9 cellular contexts compared by ENCODE assay signal in the genomic region with DNA sequence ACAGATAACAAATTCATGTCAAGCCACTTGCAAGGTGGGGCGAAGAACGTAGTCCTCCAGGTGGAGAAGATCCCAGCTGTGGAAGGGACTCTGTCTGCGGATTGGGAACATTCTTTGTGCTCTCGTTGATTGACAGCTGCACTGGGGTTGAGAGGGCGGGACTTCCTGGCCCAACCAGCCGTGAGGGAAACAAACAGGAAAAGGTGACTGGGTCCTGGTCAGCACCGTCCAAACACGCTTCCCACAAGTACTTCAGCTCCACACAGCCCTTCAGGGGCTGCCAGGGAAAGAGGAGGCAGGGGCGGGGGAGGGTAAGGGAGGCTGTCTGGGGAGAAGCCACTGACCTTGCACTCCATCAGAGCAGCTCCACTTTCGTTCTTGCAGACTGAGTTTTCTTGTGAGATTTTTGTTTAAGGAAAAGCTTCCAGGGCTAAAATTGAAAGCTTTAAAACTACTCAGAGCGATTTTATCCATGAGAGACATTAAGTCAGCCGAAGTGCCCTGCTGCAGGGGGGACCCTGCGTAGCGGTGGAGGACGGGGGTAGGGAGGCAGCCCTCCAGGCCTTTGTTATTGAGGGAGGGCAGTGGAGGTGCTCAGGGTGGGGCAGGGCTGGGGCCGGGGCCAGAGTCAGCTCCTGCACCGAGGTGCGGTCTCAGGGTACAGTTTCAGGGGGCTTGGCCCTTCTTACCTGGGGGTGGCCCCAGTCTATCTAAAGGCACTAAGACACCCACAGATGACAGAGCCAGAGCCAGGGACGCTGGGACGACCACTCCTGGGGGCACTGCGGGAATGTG. TPM values are rescaled to one million over a fixed set of nuclear protein-coding genes. Genes with fewer than 3 reads are reported as not detected.
A peak's percentile ranks its signal among the peaks of the same experiment; 100 is the strongest.
DNase-seq lines count a peak whose midpoint lies in the region; ATAC-seq, FAIRE-seq and TF ChIP-seq lines count a peak whose summit lies in the region.
"Had no signal": no experiment of that assay in that cellular context is flagged by ENCODE, and none has a peak within 500 bp of the region (broad histone marks: within the 10 kb centered on the region; RNA-seq: fewer than 3 reads in every experiment).

No MANE protein-coding gene starts in this region.

- CTCF ChIA-PET in HepG2 (lab: Yijun Ruan, JAX; ENCODE audit: low intra/inter-chr PET ratio, low total read pairs) = no interaction called here

- H3K4me2 ChIP-seq in Karpas-422 (ENCODE audit: low read depth, low read length, poor library complexity, severe bottlenecking) (peak overlapping the region; percentile 47), HepG2 (ENCODE audit: low read depth, low read length) (peak overlapping the region; percentile 37; the same call in 1 of the 2 replicates)

- peak; percentile 4 for FAIRE-seq in HepG2 (lab: Jason Lieb, UNC)

- no peak for TF ChIP-seq POLR2A in body of pancreas (IDR thresholded peaks at IDR 0.05)
- TF ChIP-seq POLR2A in HepG2 (IDR thresholded peaks at IDR 0.05; ENCODE audit: insufficient read depth in 1 of 2, low read depth in 2 of 2, low read length in 2 of 2) = no peak

- TF ChIP-seq RAD21 in HepG2 (CRISPR knock-in tag; IDR thresholded peaks at IDR 0.05) = no peak

- H3K79me2 ChIP-seq in Karpas-422 (ENCODE audit: low read length) (no peaks in the 10 kb centered on the region), HepG2 (ENCODE audit: insufficient read depth, low read length) (no peaks in the 10 kb centered on the region)

- H3K27me3 ChIP-seq in BE2C (no peaks in the 10 kb centered on the region), Karpas-422 (ENCODE audit: low read length) (peaks cover 2% of the 10 kb centered on the region; the same call in 1 of the 2 replicates), body of pancreas (no peaks in the 10 kb centered on the region), HepG2 (ENCODE audit: control insufficient read depth in 1 of 2, insufficient read depth in 2 of 2, low read length in 2 of 2) (peaks cover 0 to 14% of the 10 kb centered on the region in 2 experiments; a peak in 1 of 5 replicates)

- in situ Hi-C loops in HepG2 (cut with HindIII; ENCODE audit: extremely low pct_ligation_motif_present, low pct_unique_long_range_greater_than_20kb) = no loop called here

- POLR2A ChIA-PET in HepG2 (lab: Yijun Ruan, JAX) = interaction anchor here (1.0 to 1.2 kb wide), 2 partner anchors 16 to 46 kb away, joined by 3 to 4 read pairs; no protein-coding TSS in a partner anchor

- no TSS peak for BruUV-seq in HepG2 (replicated peaks; lab: Mats Ljungman, UMichigan)

- TF ChIP-seq CTCF in BE2C (IDR thresholded peaks at IDR 0.05; ENCODE audit: low read depth, low read length) (no peak), body of pancreas (IDR thresholded peaks at IDR 0.05) (no peak), HepG2 (CRISPR knock-in tag; IDR thresholded peaks at IDR 0.05) (no peak)

- H4K20me1 ChIP-seq in Karpas-422 (ENCODE audit: insufficient read depth, low read depth, low read length) (no peaks in the 10 kb centered on the region), HepG2 (ENCODE audit: insufficient read depth, low read length) (no peaks in the 10 kb centered on the region)

- ATAC-seq in body of pancreas (peak; percentile 88), HepG2 (peak; percentile 69), GM18519 (IDR thresholded peaks at IDR 0.05; ENCODE audit: low FRiP score, unreplicated experiment) (no peak), GM19023 (IDR thresholded peaks at IDR 0.05; ENCODE audit: unreplicated experiment) (no peak)

- intact Hi-C loops in body of pancreas (cut with DNase I) = no loop called here
- intact Hi-C loops in HepG2 (cut with micrococcal nuclease; ENCODE audit: unreplicated experiment) = no loop called here

- H3K9me2 ChIP-seq in Karpas-422 (replicated peaks; ENCODE audit: insufficient read depth, low read length) = no peaks in the 10 kb centered on the region

- no peaks in the 10 kb centered on the region for H3K36me3 ChIP-seq in BE2C
- no peaks in the 10 kb centered on the region for H3K36me3 ChIP-seq in Karpas-422 (ENCODE audit: insufficient read depth, low read length)
- H3K36me3 ChIP-seq in body of pancreas (replicated peaks in 1 of 2; ENCODE audit: insufficient read depth in 1 of 2, low read depth in 2 of 2) = no peaks in the 10 kb centered on the region
- no peaks in the 10 kb centered on the region for H3K36me3 ChIP-seq in HepG2 (replicated peaks in 1 of 2; ENCODE audit: control insufficient read depth in 1 of 2, insufficient read depth in 2 of 2, low read length in 2 of 2)

- no peaks in the 10 kb centered on the region for H3K9me3 ChIP-seq in BE2C
- no peaks in the 10 kb centered on the region for H3K9me3 ChIP-seq in Karpas-422 (ENCODE audit: low read length)
- no peaks in the 10 kb centered on the region for H3K9me3 ChIP-seq in body of pancreas
- H3K9me3 ChIP-seq in HepG2 (ENCODE audit: low read length) = no peaks in the 10 kb centered on the region

- 53 to 60% methylated on average over 17 to 20 of the region's 21 CpGs for WGBS in body of pancreas, 2 donors
- 50% methylated on average over 13 of the region's 21 CpGs for WGBS in HepG2 (ENCODE audit: low lambda C conversion rate)

- DNase-seq in BE2C (peak; percentile 38), Karpas-422 (peak; percentile 62), body of pancreas (peak; percentile 74 to 80 (median 78)), HepG2 (ENCODE audit: low spot score) (peak; percentile 24)
- DNase-seq in activated CD8-positive, alpha-beta memory T cell treated with anti-CD3 and anti-CD28 coated beads, Interleukin-2, amount 50 U/mL, for 4 hours = no peak
- no peak for DNase-seq in activated CD4-positive, alpha-beta T cell treated with anti-CD3 and anti-CD28 coated beads for 48 hours
- DNase-seq: retina had no signal

- H3K4me1 ChIP-seq in BE2C (no peaks in the 10 kb centered on the region), Karpas-422 (ENCODE audit: low read length) (peaks cover 5% of the 10 kb centered on the region), body of pancreas (peaks cover 12% of the 10 kb centered on the region), HepG2 (ENCODE audit: insufficient read depth, low read length) (no peaks in the 10 kb centered on the region)

- H3K9ac ChIP-seq in Karpas-422 (ENCODE audit: low read length) (peak overlapping the region; percentile 20; the same call in 1 of the 2 replicates), HepG2 (ENCODE audit: insufficient read depth, low read depth, low read length) (no peak overlapping the region)

- TF ChIP-seq EP300 in HepG2 (IDR thresholded peaks at IDR 0.05; ENCODE audit: low read depth in 2 of 2, low read length in 2 of 2) (no peak), HepG2 (CRISPR knock-in tag; IDR thresholded peaks at IDR 0.05; ENCODE audit: borderline replicate concordance) (no peak)

- peak overlapping the region; percentile 44; the same call in 1 of the 2 replicates for H2AFZ ChIP-seq in Karpas-422 (ENCODE audit: low read length)
- no peak overlapping the region for H2AFZ ChIP-seq in HepG2 (ENCODE audit: low read length)

- H3K27ac ChIP-seq in Karpas-422 (ENCODE audit: low read length) = no peak overlapping the region
- peak overlapping the region; percentile 43 to 58 (median 51) for H3K27ac ChIP-seq in body of pancreas
- H3K27ac ChIP-seq in HepG2 (ENCODE audit: extremely low read length, insufficient read depth, low read length) = no peak overlapping the region

- H3K4me3 ChIP-seq in BE2C (ENCODE audit: low read depth, low read length) = peak overlapping the region; percentile 13; the same call in 1 of the 2 replicates
- H3K4me3 ChIP-seq in Karpas-422 (ENCODE audit: low read length) = peak overlapping the region; percentile 16; the same call in 1 of the 2 replicates
- no peak overlapping the region for H3K4me3 ChIP-seq in body of pancreas
- H3K4me3 ChIP-seq in HepG2 (replicated peaks in 1 of 3; ENCODE audit: insufficient read depth in 1 of 3, low read depth in 2 of 3, low read length in 3 of 3) = peak overlapping the region in 1 of 3 experiments; percentile 12; a peak in 2 of 6 replicates

TF ChIP-seq in HepG2, 621 proteins besides CTCF, POLR2A, EP300 and RAD21 (continues in another document):
- TF ChIP-seq GABPB1 (CRISPR knock-in tag; IDR thresholded peaks at IDR 0.05) (peak; percentile 79), ZNF530 (CRISPR knock-in tag; IDR thresholded peaks at IDR 0.05; ENCODE audit: low read depth) (no peak)
- TF ChIP-seq, protein P1, sequence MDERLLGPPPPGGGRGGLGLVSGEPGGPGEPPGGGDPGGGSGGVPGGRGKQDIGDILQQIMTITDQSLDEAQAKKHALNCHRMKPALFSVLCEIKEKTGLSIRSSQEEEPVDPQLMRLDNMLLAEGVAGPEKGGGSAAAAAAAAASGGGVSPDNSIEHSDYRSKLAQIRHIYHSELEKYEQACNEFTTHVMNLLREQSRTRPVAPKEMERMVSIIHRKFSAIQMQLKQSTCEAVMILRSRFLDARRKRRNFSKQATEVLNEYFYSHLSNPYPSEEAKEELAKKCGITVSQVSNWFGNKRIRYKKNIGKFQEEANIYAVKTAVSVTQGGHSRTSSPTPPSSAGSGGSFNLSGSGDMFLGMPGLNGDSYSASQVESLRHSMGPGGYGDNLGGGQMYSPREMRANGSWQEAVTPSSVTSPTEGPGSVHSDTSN (CRISPR knock-in tag; IDR thresholded peaks at IDR 0.05) = peak; percentile 86

RNA-seq across cellular contexts. Expression of a gene that starts 21.6 kb away (rescaled TPM):
- polyA plus RNA-seq in BE2C (2012; ENCODE audit: insufficient read depth, insufficient read length, low read depth) = not detected
- total RNA-seq in Karpas-422 (2014; rRNA removed; shearing (Covaris generic); ENCODE audit: low replicate concordance) = 0.04 and 0.15 TPM in 2 replicates
- total RNA-seq in body of pancreas (1 to 10 TPM; 1.3 to 1.6 TPM), HepG2 (2016; rRNA removed; fragmentation: Illumina TruSeq; extraction: Trizol) (not detected in 2 replicates)
- not detected in 2 replicates for total RNA-seq in HepG2 (2016; cell fraction: cytosol; rRNA removed; fragmentation: Illumina TruSeq; extraction: Trizol; ENCODE audit: low read depth)
- total RNA-seq in HepG2 (2016; cell fraction: insoluble cytoplasmic fraction; rRNA removed; fragmentation: Illumina TruSeq; extraction: Trizol) = not detected in 2 replicates
- total RNA-seq in HepG2 (2016; cell fraction: membrane; rRNA removed; fragmentation: Illumina TruSeq; extraction: Trizol) = not detected in 2 replicates
- not detected in 2 replicates for total RNA-seq in HepG2 (2016; cell fraction: nucleus; rRNA removed; fragmentation: Illumina TruSeq; extraction: Trizol)
- not detected in 2 replicates for polyA plus RNA-seq in HepG2 (2011; rRNA removed)
- not detected in 2 replicates for polyA plus RNA-seq in HepG2 (2011; cell fraction: cytosol; rRNA removed)
- polyA plus RNA-seq in HepG2 (2011; cell fraction: nucleus; rRNA removed) = 0.02 TPM in 2 replicates
- polyA plus RNA-seq in HepG2 (2012) = 0.01 TPM in 1 of 2 replicates, not detected in the other
- not detected in 2 replicates for polyA plus RNA-seq in HepG2 (2016; cell fraction: cytosol; fragmentation: Illumina TruSeq; extraction: Trizol; ENCODE audit: low read depth)
- not detected in 2 replicates for polyA plus RNA-seq in HepG2 (2016; cell fraction: insoluble cytoplasmic fraction; fragmentation: Illumina TruSeq; extraction: Trizol; ENCODE audit: low read depth)
- polyA plus RNA-seq in HepG2 (2016; cell fraction: membrane; fragmentation: Illumina TruSeq; extraction: Trizol; ENCODE audit: low read depth) = not detected in 2 replicates
- not detected in 2 replicates for polyA plus RNA-seq in HepG2 (2016; cell fraction: nucleus; fragmentation: Illumina TruSeq; extraction: Trizol; ENCODE audit: insufficient read depth, low read depth)
- not detected in 2 replicates for polyA minus RNA-seq in HepG2 (2011; rRNA and poly(A)+ RNA removed; ENCODE audit: low replicate concordance)
- polyA minus RNA-seq in HepG2 (2011; cell fraction: cytosol; rRNA and poly(A)+ RNA removed) = not detected in 2 replicates
- polyA minus RNA-seq in HepG2 (2011; cell fraction: nucleus; rRNA and poly(A)+ RNA removed) = 0.13 TPM in 1 of 2 replicates, not detected in the other

Comparison
In these comparisons a context has a peak if more than half of its experiments do, and no peak if none do; other contexts are left out.
1. DNase-seq: peak in BE2C (single experiment), Karpas-422 (single experiment), body of pancreas (4 of 4) and HepG2 (single experiment); none in activated CD8-positive, alpha-beta memory T cell treated with anti-CD3 and anti-CD28 coated beads, Interleukin-2, amount 50 U/mL, for 4 hours (single experiment) and activated CD4-positive, alpha-beta T cell treated with anti-CD3 and anti-CD28 coated beads for 48 hours (single experiment).
2. H3K4me3 ChIP-seq: peak in BE2C (single experiment) and Karpas-422 (single experiment); none in body of pancreas (0 of 2).
3. H3K27ac ChIP-seq: peak in body of pancreas (4 of 4); none in Karpas-422 (single experiment) and HepG2 (single experiment).
4. ATAC-seq: peak in body of pancreas (single experiment) and HepG2 (single experiment); none in GM18519 (single experiment) and GM19023 (single experiment).